In the genomic region with DNA sequence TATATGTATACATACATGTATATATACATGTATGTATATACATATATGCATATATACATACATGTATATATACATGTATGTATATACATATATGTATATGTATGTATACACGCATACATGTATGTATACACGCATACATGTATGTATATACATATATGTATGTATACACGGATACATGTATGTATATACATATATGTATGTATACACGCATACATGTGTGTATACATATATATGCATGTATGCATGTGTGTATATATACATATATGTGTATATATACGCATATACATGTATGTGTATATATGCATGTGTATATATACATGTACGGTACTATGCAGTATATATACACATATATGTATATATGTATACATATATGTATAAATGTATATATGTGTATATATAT, we compare ENCODE assay signal across 22 cellular contexts. TPM values are rescaled to one million over a fixed set of nuclear protein-coding genes. Genes with fewer than 3 reads are reported as not detected.
DNase-seq lines count a peak whose midpoint lies in the region; ATAC-seq, FAIRE-seq and TF ChIP-seq lines count a peak whose summit lies in the region.
"Had no signal": no experiment of that assay in that cellular context is flagged by ENCODE, and none has a peak within 500 bp of the region (broad histone marks: within the 10 kb centered on the region; RNA-seq: fewer than 3 reads in every experiment).

No MANE protein-coding gene starts in this region.

- peaks cover 0 to 5% of the 10 kb centered on the region in 2 donors for H3K27me3 Mint-ChIP-seq in natural killer cell (ENCODE audit: low read depth in 2 of 2)

- DNase-seq in K562 (ENCODE audit: extremely low read depth in 1 of 4, low spot score in 3 of 4): no peak
- no peak for DNase-seq in natural killer cell
- no peak for DNase-seq in pancreas
- DNase-seq in KG1 (lab: John Stamatoyannopoulos, UW): no peak
- no peak for DNase-seq in NCI-H187 treated with DMSO at 0.1 percent for 48 hours (lab: John Stamatoyannopoulos, UW)
- no peak for DNase-seq in activated naive CD4-positive, alpha-beta T cell treated with anti-CD3 and anti-CD28 coated beads, Interleukin-2, amount 50 U/mL, for 16 hours
- DNase-seq: 8988T; AML-193; Caco-2; Calu3; CD4-positive, alpha-beta T cell; CD8-positive, alpha-beta T cell; DMS79 treated with DMSO at 0.1 percent for 48 hours; GF-D8 had no signal

- no peak for TF ChIP-seq CTCF in K562 (IDR thresholded peaks at IDR 0.05 in 2 of 3, conservative IDR thresholded peaks at IDR 0.05 in 1 of 3; ENCODE audit: insufficient read depth in 2 of 3, low read depth in 1 of 3, low read length in 3 of 3)
- no peak for TF ChIP-seq CTCF in natural killer cell (IDR thresholded peaks at IDR 0.05)
- TF ChIP-seq CTCF in pancreas (IDR thresholded peaks at IDR 0.05): no peak

- POLR2A ChIA-PET in K562 (lab: Yijun Ruan, JAX): no interaction called here

- H3K27ac ChIP-seq in K562 (ENCODE audit: extremely low read depth, low read depth, low read length) (no peak overlapping the region), pancreas (no peak overlapping the region)
- H3K27ac ChIP-seq: A549; BLaER1 treated with 17β-estradiol and CSF1 and Interleukin-3, amounts not matched to agents 10 nM and 100 nM; C4-2B had no signal

- in situ Hi-C loops in K562 (cut with MboI): no loop called here

- no peaks in the 10 kb centered on the region for H4K20me1 ChIP-seq in K562 (replicated peaks; ENCODE audit: control insufficient read depth, insufficient read depth, low read length)
- H4K20me1 ChIP-seq: BLaER1 treated with 17β-estradiol and CSF1 and Interleukin-3, amounts not matched to agents 10 nM and 100 nM had no signal

- H3K36me3 Mint-ChIP-seq in natural killer cell: no peaks in the 10 kb centered on the region
- H3K36me3 Mint-ChIP-seq: CD8-positive, alpha-beta T cell had no signal

- peak overlapping the region; percentile 92 for H3K4me3 Mint-ChIP-seq in natural killer cell
- H3K4me3 Mint-ChIP-seq: B cell; CD4-positive, alpha-beta T cell; CD8-positive, alpha-beta T cell had no signal

- peak overlapping the region; percentile 94 to 98 for H3K27ac Mint-ChIP-seq in natural killer cell
- H3K27ac Mint-ChIP-seq: B cell; CD4-positive, alpha-beta T cell; CD8-positive, alpha-beta T cell had no signal

- no peaks in the 10 kb centered on the region for H3K9me3 ChIP-seq in K562 (replicated peaks; ENCODE audit: control insufficient read depth, insufficient read depth, low read depth, low read length)
- no peaks in the 10 kb centered on the region for H3K9me3 ChIP-seq in pancreas
- H3K9me3 ChIP-seq: A549, Caco-2 had no signal

- CTCF ChIA-PET in K562 (lab: Yijun Ruan, JAX; ENCODE audit: low intra/inter-chr PET ratio): no interaction called here

- H3K4me3 ChIP-seq in K562: no peak overlapping the region
- no peak overlapping the region for H3K4me3 ChIP-seq in pancreas
- H3K4me3 ChIP-seq: A549; BLaER1 treated with 17β-estradiol and CSF1 and Interleukin-3, amounts not matched to agents 10 nM and 100 nM had no signal

- H3K4me1 ChIP-seq in K562 (replicated peaks in 1 of 2; ENCODE audit: control insufficient read depth in 2 of 2, insufficient read depth in 2 of 2, low read length in 2 of 2) (peaks cover 14 to 19% of the 10 kb centered on the region in 2 experiments; a peak in 4 of 5 replicates), pancreas (no peaks in the 10 kb centered on the region)
- H3K4me1 ChIP-seq: A549, Caco-2 had no signal

- no peak overlapping the region for H3K4me2 ChIP-seq in K562 (ENCODE audit: insufficient read depth, low read length)
- H3K4me2 ChIP-seq: A549 had no signal

- no peak for ATAC-seq in K562
- no peak for ATAC-seq in natural killer cell
- no peak for ATAC-seq in pancreas
- ATAC-seq: A549; CD8-positive, alpha-beta T cell had no signal

- WGBS in K562 (ENCODE audit: insufficient coverage, low coverage, missing lambda C conversion rate): 71% methylated on average over 6 of the region's 6 CpGs
- WGBS in pancreas, 2 donors: 77 to 88% methylated on average over 6 of the region's 6 CpGs

- BruUV-seq in K562 (replicated peaks; lab: Mats Ljungman, UMichigan): no TSS peak

- H3K4me1 Mint-ChIP-seq in natural killer cell: peaks cover 54 to 74% of the 10 kb centered on the region in 2 donors
- H3K4me1 Mint-ChIP-seq: B cell had no signal

- no peak for TF ChIP-seq POLR2A in K562 (conservative IDR thresholded peaks at IDR 0.05)

- H3K27me3 ChIP-seq in K562 (ENCODE audit: control insufficient read depth in 2 of 2, insufficient read depth in 2 of 2, low read length in 2 of 2) (no peaks in the 10 kb centered on the region), pancreas (no peaks in the 10 kb centered on the region)
- H3K27me3 ChIP-seq: BLaER1 treated with 17β-estradiol and CSF1 and Interleukin-3, amounts not matched to agents 10 nM and 100 nM had no signal

- FAIRE-seq in K562 (lab: Jason Lieb, UNC) (no peak), pancreas (lab: Jason Lieb, UNC) (peak; percentile 20)
- FAIRE-seq: A549, D721Med, G401.6, GM12891 had no signal

- H3K9ac ChIP-seq in K562 (ENCODE audit: insufficient read depth in 1 of 2, low read depth in 2 of 2, low read length in 2 of 2): no peak overlapping the region
- H3K9ac ChIP-seq: BLaER1 treated with 17β-estradiol and CSF1 and Interleukin-3, amounts not matched to agents 10 nM and 100 nM had no signal

- no peaks in the 10 kb centered on the region for H3K9me3 Mint-ChIP-seq in natural killer cell
- H3K9me3 Mint-ChIP-seq: CD4-positive, alpha-beta T cell; CD8-positive, alpha-beta T cell had no signal

- no peak overlapping the region for H2AFZ ChIP-seq in K562 (ENCODE audit: low read depth, low read length)

- TF ChIP-seq RAD21 in K562 (CRISPR knock-in tag; conservative IDR thresholded peaks at IDR 0.05 in 1 of 2, IDR thresholded peaks at IDR 0.05 in 1 of 2): no peak

- intact Hi-C loops in K562 (cut with micrococcal nuclease) (no loop called here), natural killer cell (cut with micrococcal nuclease) (loop anchor here (10.0 kb wide), 2 partner anchors 209 to 369 kb away; no protein-coding TSS in a partner anchor), pancreas (cut with DNase I) (no loop called here)

- TF ChIP-seq EP300 in K562 (IDR thresholded peaks at IDR 0.05; ENCODE audit: low read length): no peak

- H3K9me1 ChIP-seq in K562 (ENCODE audit: control insufficient read depth, insufficient read depth, low read length): no peaks in the 10 kb centered on the region

- no peaks in the 10 kb centered on the region for H3K79me2 ChIP-seq in K562 (ENCODE audit: control insufficient read depth, insufficient read depth, low read length)

- H3K36me3 ChIP-seq in K562 (ENCODE audit: control insufficient read depth, insufficient read depth, low read length) (no peaks in the 10 kb centered on the region), pancreas (no peaks in the 10 kb centered on the region)
- H3K36me3 ChIP-seq: BLaER1 treated with 17β-estradiol and CSF1 and Interleukin-3, amounts not matched to agents 10 nM and 100 nM had no signal

RNA-seq across cellular contexts. Expression of a gene that starts 2.6 kb away (rescaled TPM):
- 3.4 and 5.6 TPM in 2 replicates for total RNA-seq in K562 (2011; cell fraction: chromatin; rRNA removed; ENCODE audit: low replicate concordance)
- total RNA-seq in K562 (2011; cell fraction: nucleolus; rRNA removed): 3.0 and 5.2 TPM in 2 replicates
- total RNA-seq in K562 (2011; cell fraction: nucleoplasm; rRNA removed): 2.2 and 4.0 TPM in 2 replicates
- 1.2 and 1.9 TPM in 2 replicates for total RNA-seq in K562 (2014; rRNA removed)
- 0.70 and 1.4 TPM in 2 replicates for total RNA-seq in K562 (2014; rRNA removed; fragmentation: Illumina TruSeq; extraction: Trizol)
- total RNA-seq in K562 (2015; rRNA removed; fragmentation: Illumina TruSeq; extraction: Trizol): 0.30 and 0.69 TPM in 2 replicates
- total RNA-seq in K562 (2021): 0.92 and 1.5 TPM in 2 replicates
- polyA plus RNA-seq in K562 (2011; rRNA removed): 3.1 TPM in 2 replicates
- 3.9 and 4.3 TPM in 2 replicates for polyA plus RNA-seq in K562 (2011; cell fraction: cytosol; rRNA removed)
- polyA plus RNA-seq in K562 (2011; cell fraction: nucleus; rRNA removed): 2.1 TPM in 2 replicates
- 0.90 and 0.91 TPM in 2 replicates for polyA plus RNA-seq in K562 (2012)
- polyA plus RNA-seq in K562 (2014; fragmentation: Illumina TruSeq; extraction: Trizol): 1.2 and 2.1 TPM in 2 replicates
- polyA plus RNA-seq in K562 (2014; fragmentation: Nextera tagmentation; extraction: Ambion mirVana): under 1 TPM; 0.25 to 0.39 TPM
- polyA plus RNA-seq in K562 (2014; rRNA removed): 0.84 and 0.88 TPM in 2 replicates
- 4.0 TPM in 2 replicates for polyA minus RNA-seq in K562 (2011; rRNA and poly(A)+ RNA removed)
- 2.6 and 3.0 TPM in 2 replicates for polyA minus RNA-seq in K562 (2011; cell fraction: cytosol; rRNA and poly(A)+ RNA removed)
- polyA minus RNA-seq in K562 (2011; cell fraction: nucleus; rRNA and poly(A)+ RNA removed): 1.8 and 3.9 TPM in 2 replicates
- total RNA-seq in natural killer cell: 100 to 1,000 TPM; 213 to 342 (median 244) TPM
- total RNA-seq in pancreas: under 1 TPM in 1 of 6 donors, not detected in 5; 0.31 TPM
- polyA plus RNA-seq in pancreas: not detected
- total RNA-seq: B cell; Calu3; CD4-positive, alpha-beta T cell had no signal
- polyA plus RNA-seq: A549, BJ had no signal

RNA-seq across cellular contexts. Expression of a gene that starts 29.3 kb away (rescaled TPM):
- not detected in 2 replicates for total RNA-seq in K562 (2011; cell fraction: chromatin; rRNA removed; ENCODE audit: low replicate concordance)
- not detected in 2 replicates for total RNA-seq in K562 (2011; cell fraction: nucleolus; rRNA removed)
- total RNA-seq in K562 (2011; cell fraction: nucleoplasm; rRNA removed): not detected in 2 replicates
- total RNA-seq in K562 (2014; rRNA removed) (not detected in 2 replicates), K562 (2014; rRNA removed; fragmentation: Illumina TruSeq; extraction: Trizol) (not detected in 2 replicates), K562 (2015; rRNA removed; fragmentation: Illumina TruSeq; extraction: Trizol) (not detected in 2 replicates), K562 (2021) (not detected in 2 replicates), natural killer cell (10 to 100 TPM in 1 of 3 donors, 1 to 10 TPM in 1, under 1 TPM in 1; 0.26 to 23.7 (median 6.7) TPM), pancreas (under 1 TPM in 2 of 6 donors, not detected in 4; 0.29 to 0.64 TPM)
- polyA plus RNA-seq in K562 (2011; rRNA removed) (not detected in 2 replicates), K562 (2014; fragmentation: Illumina TruSeq; extraction: Trizol) (not detected in 2 replicates), K562 (2014; fragmentation: Nextera tagmentation; extraction: Ambion mirVana) (not detected), K562 (2014; rRNA removed) (not detected in 2 replicates), pancreas (under 1 TPM in 1 of 2 donors, not detected in 1; 0.07 TPM)
- not detected in 2 replicates for polyA plus RNA-seq in K562 (2011; cell fraction: cytosol; rRNA removed)
- polyA plus RNA-seq in K562 (2011; cell fraction: nucleus; rRNA removed): not detected in 2 replicates
- not detected in 2 replicates for polyA plus RNA-seq in K562 (2012)
- polyA minus RNA-seq in K562 (2011; rRNA and poly(A)+ RNA removed): not detected in 2 replicates
- polyA minus RNA-seq in K562 (2011; cell fraction: cytosol; rRNA and poly(A)+ RNA removed): not detected in 2 replicates
- polyA minus RNA-seq in K562 (2011; cell fraction: nucleus; rRNA and poly(A)+ RNA removed): not detected in 2 replicates
- total RNA-seq: B cell, Caco-2, Calu3 had no signal
- polyA plus RNA-seq: A549, BJ had no signal

RNA-seq across cellular contexts. Expression of a gene that starts 44.0 kb away (rescaled TPM):
- total RNA-seq in K562 (2011; cell fraction: chromatin; rRNA removed; ENCODE audit: low replicate concordance): 1.5 TPM in 1 of 2 replicates, not detected in the other
- total RNA-seq in K562 (2011; cell fraction: nucleolus; rRNA removed): 1.3 TPM in 1 of 2 replicates, not detected in the other
- 1.9 TPM in 1 of 2 replicates, not detected in the other for total RNA-seq in K562 (2011; cell fraction: nucleoplasm; rRNA removed)
- total RNA-seq in K562 (2014; rRNA removed) (0.20 TPM in 1 of 2 replicates, not detected in the other), K562 (2014; rRNA removed; fragmentation: Illumina TruSeq; extraction: Trizol) (0.22 TPM in 1 of 2 replicates, not detected in the other), K562 (2015; rRNA removed; fragmentation: Illumina TruSeq; extraction: Trizol) (not detected in 2 replicates), K562 (2021) (0.18 TPM in 1 of 2 replicates, not detected in the other), natural killer cell (not detected), pancreas (under 1 TPM in 1 of 6 donors, not detected in 5; 0.06 TPM)
- polyA plus RNA-seq in K562 (2011; rRNA removed) (0.13 and 0.19 TPM in 2 replicates), K562 (2014; fragmentation: Illumina TruSeq; extraction: Trizol) (0.03 and 0.12 TPM in 2 replicates), K562 (2014; fragmentation: Nextera tagmentation; extraction: Ambion mirVana) (under 1 TPM; 0.04 to 0.06 TPM), K562 (2014; rRNA removed) (not detected in 2 replicates), pancreas (not detected)
- polyA plus RNA-seq in K562 (2011; cell fraction: cytosol; rRNA removed): 0.07 TPM in 1 of 2 replicates, not detected in the other
- polyA plus RNA-seq in K562 (2011; cell fraction: nucleus; rRNA removed): 0.16 and 0.18 TPM in 2 replicates
- 0.17 TPM in 1 of 2 replicates, not detected in the other for polyA plus RNA-seq in K562 (2012)
- 0.84 TPM in 1 of 2 replicates, not detected in the other for polyA minus RNA-seq in K562 (2011; rRNA and poly(A)+ RNA removed)
- not detected in 2 replicates for polyA minus RNA-seq in K562 (2011; cell fraction: cytosol; rRNA and poly(A)+ RNA removed)
- not detected in 2 replicates for polyA minus RNA-seq in K562 (2011; cell fraction: nucleus; rRNA and poly(A)+ RNA removed)
- total RNA-seq: Calu3; CD4-positive, alpha-beta T cell; CD8-positive, alpha-beta T cell had no signal
- polyA plus RNA-seq: A549, BJ had no signal

RNA-seq across cellular contexts. Expression of a gene that starts 53.1 kb away (rescaled TPM):
- not detected in 2 replicates for total RNA-seq in K562 (2011; cell fraction: chromatin; rRNA removed; ENCODE audit: low replicate concordance)
- not detected in 2 replicates for total RNA-seq in K562 (2011; cell fraction: nucleolus; rRNA removed)
- not detected in 2 replicates for total RNA-seq in K562 (2011; cell fraction: nucleoplasm; rRNA removed)
- total RNA-seq in K562 (2014; rRNA removed): not detected in 2 replicates
- not detected in 2 replicates for total RNA-seq in K562 (2014; rRNA removed; fragmentation: Illumina TruSeq; extraction: Trizol)
- not detected in 2 replicates for total RNA-seq in K562 (2015; rRNA removed; fragmentation: Illumina TruSeq; extraction: Trizol)
- total RNA-seq in K562 (2021): not detected in 2 replicates
- polyA plus RNA-seq in K562 (2011; rRNA removed): not detected in 2 replicates
- polyA plus RNA-seq in K562 (2011; cell fraction: cytosol; rRNA removed): not detected in 2 replicates
- not detected in 2 replicates for polyA plus RNA-seq in K562 (2011; cell fraction: nucleus; rRNA removed)
- polyA plus RNA-seq in K562 (2012): not detected in 2 replicates
- polyA plus RNA-seq in K562 (2014; fragmentation: Illumina TruSeq; extraction: Trizol): not detected in 2 replicates
- not detected for polyA plus RNA-seq in K562 (2014; fragmentation: Nextera tagmentation; extraction: Ambion mirVana)
- not detected in 2 replicates for polyA plus RNA-seq in K562 (2014; rRNA removed)
- polyA minus RNA-seq in K562 (2011; rRNA and poly(A)+ RNA removed): not detected in 2 replicates
- not detected in 2 replicates for polyA minus RNA-seq in K562 (2011; cell fraction: cytosol; rRNA and poly(A)+ RNA removed)
- polyA minus RNA-seq in K562 (2011; cell fraction: nucleus; rRNA and poly(A)+ RNA removed): not detected in 2 replicates
- total RNA-seq in natural killer cell: 10 to 100 TPM; 24.0 to 89.0 (median 65.1) TPM
- total RNA-seq in pancreas: not detected
- polyA plus RNA-seq in pancreas: not detected
- total RNA-seq: Caco-2, Calu3 had no signal
- polyA plus RNA-seq: A549, BJ had no signal

Comparison
In these comparisons a context has a peak if more than half of its experiments do, and no peak if none do; other contexts are left out.
1. RNA of a gene that starts 2.6 kb away (total RNA-seq): 213 to 342 TPM in natural killer cell; 0.30 to 5.6 TPM in K562 and 0.31 TPM in pancreas; every median in the first group is over 10 times any median in the second.